21 cellular contexts compared by ENCODE assay signal in genomic region chr3:27146786-27147185, GRCh38.
DNase-seq lines count a peak whose midpoint lies in the region; ATAC-seq, FAIRE-seq and TF ChIP-seq lines count a peak whose summit lies in the region.
"Had no signal": no experiment of that assay in that cellular context is flagged by ENCODE, and none has a peak within 500 bp of the region (broad histone marks: within the 10 kb centered on the region; RNA-seq: fewer than 3 reads in every experiment).

No MANE protein-coding gene starts in this region.

- TF ChIP-seq CTCF in endothelial cell of umbilical vein (IDR thresholded peaks at IDR 0.05; ENCODE audit: extremely low read depth in 1 of 2, insufficient read depth in 1 of 2, low read depth in 1 of 2, low read length in 2 of 2) (no peak), spleen (IDR thresholded peaks at IDR 0.05 in 8 of 11, conservative IDR thresholded peaks at IDR 0.05 in 3 of 11) (no peak)

- H3K4me3 ChIP-seq in endothelial cell of umbilical vein (replicated peaks in 1 of 3; ENCODE audit: insufficient read depth in 1 of 3, low read depth in 1 of 3, low read length in 3 of 3) (no peak overlapping the region), spleen (no peak overlapping the region)
- H3K4me3 ChIP-seq: GM12878 had no signal

- POLR2A ChIA-PET in endothelial cell of umbilical vein (lab: Charles Lee), result no interaction called here

- no TSS peak for BruUV-seq in endothelial cell of umbilical vein (replicated peaks; lab: Mats Ljungman, UMichigan)

- DNase-seq in H54 (ENCODE audit: insufficient read length, low spot score) (no peak), dermis blood vessel endothelial cell (peak; percentile 88), endothelial cell of umbilical vein (ENCODE audit: low read depth, low spot score) (peak; percentile 71), pulmonary artery endothelial cell (ENCODE audit: low read depth, low spot score) (peak; percentile 74), nucleus accumbens (lab: John Stamatoyannopoulos, UW) (no peak), spleen (no peak), NCI-H524 (lab: John Stamatoyannopoulos, UW) (no peak)
- DNase-seq: ACHN; BE2C; C1 segment of cervical spinal cord; CD4-positive, CD25-positive, alpha-beta regulatory T cell; CD8-positive, alpha-beta memory T cell; COR-L47; DMS 273 treated with DMSO at 0.1 percent for 48 hours; DMS53; DND-41; HCEC 1CT had no signal

- WGBS in spleen, 5 donors, result 71 to 84% (median 77%) methylated on average over 3 of the region's 3 CpGs

- CTCF ChIA-PET in endothelial cell of umbilical vein (lab: Charles Lee), result interaction anchor here (0.8 to 4.2 kb wide), 9 partner anchors 8 to 1181 kb away, joined by 3 to 31 read pairs (median 4); no protein-coding TSS in a partner anchor

- H3K9ac ChIP-seq in endothelial cell of umbilical vein (replicated peaks; ENCODE audit: extremely low read depth, insufficient read depth, low read length), result peak overlapping the region; percentile 60

- H3K27ac ChIP-seq in endothelial cell of umbilical vein (ENCODE audit: insufficient read depth, low read depth, low read length) (peak overlapping the region; percentile 96), spleen (no peak overlapping the region)

- no peak for TF ChIP-seq POLR2A in H54 (IDR thresholded peaks at IDR 0.05; ENCODE audit: low read depth, low read length)
- TF ChIP-seq POLR2A in endothelial cell of umbilical vein (IDR thresholded peaks at IDR 0.05; ENCODE audit: low read depth, low read length), result no peak
- TF ChIP-seq POLR2A in spleen (IDR thresholded peaks at IDR 0.05), result no peak

- no peaks in the 10 kb centered on the region for H3K9me1 ChIP-seq in endothelial cell of umbilical vein (replicated peaks; ENCODE audit: control insufficient read depth, extremely low read depth, insufficient read depth, low read length)

- no peaks in the 10 kb centered on the region for H3K36me3 ChIP-seq in endothelial cell of umbilical vein (ENCODE audit: control insufficient read depth in 2 of 2, extremely low read depth in 1 of 2, insufficient read depth in 2 of 2, low read length in 2 of 2)
- no peaks in the 10 kb centered on the region for H3K36me3 ChIP-seq in spleen
- H3K36me3 ChIP-seq: BE2C had no signal

- H3K9me3 ChIP-seq in endothelial cell of umbilical vein (replicated peaks; ENCODE audit: control insufficient read depth, insufficient read depth, low read length) (no peaks in the 10 kb centered on the region), spleen (peaks cover 0 to 3% (median under 1%) of the 10 kb centered on the region in 8 donors)
- H3K9me3 ChIP-seq: BE2C had no signal

- peak overlapping the region; percentile 91 for H2AFZ ChIP-seq in endothelial cell of umbilical vein (ENCODE audit: low read depth, low read length)

- no peaks in the 10 kb centered on the region for H3K27me3 ChIP-seq in endothelial cell of umbilical vein (ENCODE audit: control insufficient read depth in 2 of 2, insufficient read depth in 2 of 2, low read length in 2 of 2)
- H3K27me3 ChIP-seq in spleen (replicated peaks in 1 of 7), result no peaks in the 10 kb centered on the region
- H3K27me3 ChIP-seq: BE2C had no signal

- no peaks in the 10 kb centered on the region for H4K20me1 ChIP-seq in endothelial cell of umbilical vein (replicated peaks; ENCODE audit: control insufficient read depth, extremely low read depth, insufficient read depth, low read length)

- H3K79me2 ChIP-seq in endothelial cell of umbilical vein (ENCODE audit: control insufficient read depth, insufficient read depth, low read length), result no peaks in the 10 kb centered on the region

- peak overlapping the region; percentile 50 for H3K4me2 ChIP-seq in endothelial cell of umbilical vein (ENCODE audit: insufficient read depth, low read length)

- intact Hi-C loops in endothelial cell of umbilical vein (cut with micrococcal nuclease), result loop anchor here (1.0 kb wide), 1 partner anchor 444 kb away; no protein-coding TSS in a partner anchor
- intact Hi-C loops in spleen (cut with DNase I; ENCODE audit: low total_unique reads), result no loop called here

- ATAC-seq in GM21390 (IDR thresholded peaks at IDR 0.05; ENCODE audit: unreplicated experiment), result no peak
- ATAC-seq: GM12878 had no signal

- FAIRE-seq in H54 (lab: Jason Lieb, UNC) (peak; percentile 15), endothelial cell of umbilical vein (lab: Jason Lieb, UNC) (no peak)
- FAIRE-seq: A204.1, GM12878, HTR-8/SVneo had no signal

- dilution Hi-C loops in endothelial cell of umbilical vein (cut with MboI; ENCODE audit: extremely low pct_ligation_motif_present, low sequenced_read_pairs), result no loop called here

- H3K4me1 ChIP-seq in endothelial cell of umbilical vein (ENCODE audit: control insufficient read depth, extremely low read depth, insufficient read depth, low read length) (peaks cover 26% of the 10 kb centered on the region), spleen (no peaks in the 10 kb centered on the region)
- H3K4me1 ChIP-seq: BE2C had no signal

TF ChIP-seq in endothelial cell of umbilical vein, 7 proteins besides CTCF, POLR2A, EP300 and RAD21:
- no peak for TF ChIP-seq GATA2 (IDR thresholded peaks at IDR 0.05; ENCODE audit: insufficient read depth, insufficient read length, low read depth, low read length)
- TF ChIP-seq MAX (IDR thresholded peaks at IDR 0.05; ENCODE audit: insufficient read depth, insufficient read length), result no peak
- peak; percentile 45 for TF ChIP-seq JUN (IDR thresholded peaks at IDR 0.05; ENCODE audit: borderline replicate concordance, insufficient read depth, insufficient read length, low read depth)

Comparison
In these comparisons a context has a peak if more than half of its experiments do, and no peak if none do; other contexts are left out.
1. DNase-seq: peak in dermis blood vessel endothelial cell (single experiment), endothelial cell of umbilical vein (single experiment) and pulmonary artery endothelial cell (single experiment); none in H54 (single experiment), nucleus accumbens (0 of 56), spleen (single experiment) and NCI-H524 (0 of 2).